Comparison of ENCODE assay signal across 8 cellular contexts in genomic region chr12:7129647-7130536, GRCh38. TPM values are rescaled to one million over a fixed set of nuclear protein-coding genes. Genes with fewer than 3 reads are reported as not detected.
DNase-seq lines count a peak whose midpoint lies in the region; FAIRE-seq and TF ChIP-seq lines count a peak whose summit lies in the region.

Gene CLSTN3 (plus strand): TSS chr12:7130371. CDS start chr12:7130649, 278 bp downstream.

- intact Hi-C loops in endothelial cell of umbilical vein (cut with micrococcal nuclease), result no loop called here

- no peaks in the 10 kb centered on the region for H3K9me1 ChIP-seq in endothelial cell of umbilical vein (replicated peaks; ENCODE audit: control insufficient read depth, extremely low read depth, insufficient read depth, low read length)

- no TSS peak for BruUV-seq in endothelial cell of umbilical vein (replicated peaks; lab: Mats Ljungman, UMichigan)

- peak within 1 kb of the TSS; percentile 92 for H3K4me2 ChIP-seq in endothelial cell of umbilical vein (ENCODE audit: insufficient read depth, low read length)

- H3K36me3 ChIP-seq in endothelial cell of umbilical vein (ENCODE audit: control insufficient read depth in 2 of 2, extremely low read depth in 1 of 2, insufficient read depth in 2 of 2, low read length in 2 of 2), result no peaks in the 10 kb centered on the region

- no peaks in the 10 kb centered on the region for H3K9me3 ChIP-seq in endothelial cell of umbilical vein (replicated peaks; ENCODE audit: control insufficient read depth, insufficient read depth, low read length)

- DNase-seq in AG10803 (ENCODE audit: low read depth) (peak; percentile 35), HK-2 (ENCODE audit: unreplicated experiment) (peak; percentile 88), NOMO-1 treated with dmso at 0.1 percent for 144 hours (lab: John Stamatoyannopoulos, UW; ENCODE audit: unreplicated experiment) (peak; percentile 34), activated T-cell treated with anti-CD3 and anti-CD28 coated beads for 24 hours (ENCODE audit: low read depth) (peak; percentile 74), endothelial cell of umbilical vein (ENCODE audit: low read depth, low spot score) (peak; percentile 87), middle frontal gyrus (ENCODE audit: extremely low spot score, low spot score) (peak; percentile 57)
- peak; percentile 64 to 82 for DNase-seq in stimulated activated CD8-positive, alpha-beta memory T cell treated with anti-CD3 and anti-CD28 coated beads, Interleukin-2, amount 100 ng/mL, for 1 hour (ENCODE audit: low read depth in 2 of 2)

- TF ChIP-seq POLR2A in GM19193 (IDR thresholded peaks at IDR 0.05; ENCODE audit: extremely low read depth, insufficient read depth, insufficient read length) (peak; percentile 45), endothelial cell of umbilical vein (IDR thresholded peaks at IDR 0.05; ENCODE audit: low read depth, low read length) (no peak)

- dilution Hi-C loops in endothelial cell of umbilical vein (cut with MboI; ENCODE audit: extremely low pct_ligation_motif_present, low sequenced_read_pairs), result no loop called here

- H3K79me2 ChIP-seq in endothelial cell of umbilical vein (ENCODE audit: control insufficient read depth, insufficient read depth, low read length), result no peaks in the 10 kb centered on the region

- peaks cover 22% of the 10 kb centered on the region for H3K4me1 ChIP-seq in endothelial cell of umbilical vein (ENCODE audit: control insufficient read depth, extremely low read depth, insufficient read depth, low read length)

- TF ChIP-seq CTCF in AG10803 (conservative IDR thresholded peaks at IDR 0.05; ENCODE audit: low read length) (no peak), endothelial cell of umbilical vein (IDR thresholded peaks at IDR 0.05; ENCODE audit: extremely low read depth in 1 of 2, insufficient read depth in 1 of 2, low read depth in 1 of 2, low read length in 2 of 2) (no peak)

- no peaks in the 10 kb centered on the region for H3K27me3 ChIP-seq in endothelial cell of umbilical vein (ENCODE audit: control insufficient read depth in 2 of 2, insufficient read depth in 2 of 2, low read length in 2 of 2)

- no peaks in the 10 kb centered on the region for H4K20me1 ChIP-seq in endothelial cell of umbilical vein (replicated peaks; ENCODE audit: control insufficient read depth, extremely low read depth, insufficient read depth, low read length)

- H3K27ac ChIP-seq in endothelial cell of umbilical vein (ENCODE audit: insufficient read depth, low read depth, low read length), result no peak within 1 kb of the TSS

- FAIRE-seq in endothelial cell of umbilical vein (lab: Jason Lieb, UNC), result peak; percentile 61

- peak within 1 kb of the TSS; percentile 99 for H2AFZ ChIP-seq in endothelial cell of umbilical vein (ENCODE audit: low read depth, low read length)

- POLR2A ChIA-PET in endothelial cell of umbilical vein (lab: Charles Lee), result no interaction called here

- peak within 1 kb of the TSS; percentile 74 for H3K9ac ChIP-seq in endothelial cell of umbilical vein (replicated peaks; ENCODE audit: extremely low read depth, insufficient read depth, low read length)

- CTCF ChIA-PET in endothelial cell of umbilical vein (lab: Charles Lee), result interaction anchor here (1.4 to 2.2 kb wide), 3 partner anchors 12 to 21 kb away, joined by 5 to 9 read pairs (median 8); partner anchors contain the start of gene C1RL

- H3K4me3 ChIP-seq in AG10803 (ENCODE audit: low read length) (peak within 1 kb of the TSS; percentile 59), endothelial cell of umbilical vein (replicated peaks in 1 of 3; ENCODE audit: insufficient read depth in 1 of 3, low read depth in 1 of 3, low read length in 3 of 3) (peak within 1 kb of the TSS; percentile 81 to 85 (median 83))

TF ChIP-seq in endothelial cell of umbilical vein, 7 proteins besides CTCF, POLR2A, EP300 and RAD21:
- TF ChIP-seq GATA2 (IDR thresholded peaks at IDR 0.05; ENCODE audit: insufficient read depth, insufficient read length, low read depth, low read length) (no peak), FOS (IDR thresholded peaks at IDR 0.05; ENCODE audit: borderline replicate concordance, insufficient read depth, low read length) (no peak), MAX (IDR thresholded peaks at IDR 0.05; ENCODE audit: insufficient read depth, insufficient read length) (no peak), POLR2AphosphoS5 (IDR thresholded peaks at IDR 0.05; ENCODE audit: insufficient read depth, low read depth, low read length) (no peak), JUN (IDR thresholded peaks at IDR 0.05; ENCODE audit: borderline replicate concordance, insufficient read depth, insufficient read length, low read depth) (peak; percentile 4), EZH2 (IDR thresholded peaks at IDR 0.05; ENCODE audit: borderline replicate concordance, low read depth, low read length, severe bottlenecking) (peak; percentile 26), MYC (IDR thresholded peaks at IDR 0.05; ENCODE audit: low read depth, low read length) (no peak)

RNA-seq across cellular contexts. Expression of gene CLSTN3, which starts in this region (rescaled TPM):
- 24.2 and 27.8 TPM in 2 replicates for total RNA-seq in endothelial cell of umbilical vein
- polyA plus RNA-seq in endothelial cell of umbilical vein, result 38.9 and 45.9 TPM in 2 replicates
- polyA plus RNA-seq in endothelial cell of umbilical vein (2011; cell fraction: cytosol; rRNA removed), result 23.0 TPM in 2 replicates
- polyA plus RNA-seq in endothelial cell of umbilical vein (2011; cell fraction: nucleus; rRNA removed), result 47.4 and 50.2 TPM in 2 replicates
- 26.0 and 28.7 TPM in 2 replicates for polyA plus RNA-seq in endothelial cell of umbilical vein (2012)
- polyA minus RNA-seq in endothelial cell of umbilical vein, result 66.8 and 96.6 TPM in 2 replicates
- polyA minus RNA-seq in endothelial cell of umbilical vein (2011; cell fraction: cytosol; rRNA and poly(A)+ RNA removed), result 11.8 TPM
- 27.2 and 28.1 TPM in 2 replicates for polyA minus RNA-seq in endothelial cell of umbilical vein (2011; cell fraction: nucleus; rRNA and poly(A)+ RNA removed)

Comparison
In these comparisons a context has a peak if more than half of its experiments do, and no peak if none do; other contexts are left out.
1. DNase-seq: peak in every context shown above with its lines; median percentile 88 in HK-2; 87 in endothelial cell of umbilical vein; 74 in activated T-cell treated with anti-CD3 and anti-CD28 coated beads for 24 hours; 73 in stimulated activated CD8-positive, alpha-beta memory T cell treated with anti-CD3 and anti-CD28 coated beads, Interleukin-2, amount 100 ng/mL, for 1 hour; 57 in middle frontal gyrus; 35 in AG10803; 34 in NOMO-1 treated with dmso at 0.1 percent for 144 hours.